ENCODE assay signal across 9 cellular contexts in the genomic region with DNA sequence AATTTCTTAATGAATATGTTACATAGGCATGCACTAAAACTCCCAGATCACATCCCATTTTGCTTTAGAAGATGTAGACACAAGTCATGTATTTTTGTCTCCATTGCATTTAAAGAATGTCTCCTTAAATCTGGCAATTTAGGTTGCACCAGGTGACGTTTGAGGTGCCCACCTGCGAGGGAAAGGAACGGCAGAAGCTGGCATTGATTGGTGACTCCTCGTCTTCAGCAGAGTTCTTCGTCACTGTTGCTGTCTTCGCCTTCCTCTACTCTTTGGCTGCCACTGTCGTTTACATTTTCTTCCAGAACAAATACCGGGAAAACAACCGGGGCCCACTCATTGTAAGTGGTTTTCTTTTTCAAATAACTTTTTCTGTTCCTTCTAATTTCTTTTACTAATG.
"Had no signal": no experiment of that assay in that cellular context is flagged by ENCODE, and none has a peak within 500 bp of the region (broad histone marks: within the 10 kb centered on the region; RNA-seq: fewer than 3 reads in every experiment).

No MANE protein-coding gene starts in this region.

- H3K4me3 ChIP-seq: GM23248, HAP-1 had no signal

- H3K4me3 Mint-ChIP-seq: H9, HFFc6 had no signal

- ATAC-seq: HCT116 had no signal

- H3K9me3 Mint-ChIP-seq: H9, HFFc6 had no signal

- H3K4me1 ChIP-seq: HAP-1 had no signal

- H3K9me3 ChIP-seq: HAP-1 had no signal

- H3K27ac Mint-ChIP-seq: HFFc6 had no signal

- H3K36me3 ChIP-seq: HAP-1 had no signal

- H2AFZ ChIP-seq: GM23248 had no signal

- H3K9ac ChIP-seq: GM23248 had no signal

- FAIRE-seq: H54 had no signal

- H3K27ac ChIP-seq: GM23248 had no signal

- DNase-seq: GM23248, GOT3, H7, H9, HCEC 1CT, HFFc6 had no signal
